Comparison of ENCODE assay signal across 8 cellular contexts in the genomic region with DNA sequence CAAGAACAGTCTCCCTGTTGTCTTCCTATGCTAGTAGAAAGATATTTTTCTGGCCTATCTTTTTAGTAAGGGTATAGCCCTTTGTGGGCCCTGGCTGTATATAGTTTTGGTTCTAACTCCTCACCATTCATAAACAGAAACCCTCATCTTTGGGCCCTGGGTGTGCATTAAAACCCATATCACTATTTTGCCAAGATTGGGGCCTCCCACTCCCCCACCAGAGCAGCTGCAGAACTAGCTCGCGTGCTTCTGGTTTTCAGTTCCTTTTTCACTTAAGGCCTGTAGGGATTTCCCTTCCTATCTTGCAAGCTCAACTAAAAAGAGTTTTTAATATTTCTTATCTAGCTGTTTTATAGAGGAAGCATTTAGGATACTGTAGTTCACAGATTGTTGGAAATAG.
DNase-seq lines count a peak whose midpoint lies in the region; ATAC-seq, FAIRE-seq and TF ChIP-seq lines count a peak whose summit lies in the region.

No MANE protein-coding gene starts in this region.

- H3K27me3 ChIP-seq in MM.1S (replicated peaks; ENCODE audit: insufficient read depth, low read length) (no peaks in the 10 kb centered on the region), H9 (ENCODE audit: insufficient read depth, low read length) (no peaks in the 10 kb centered on the region)

- H3K4me3 Mint-ChIP-seq in H9: no peak overlapping the region

- H3K27me3 Mint-ChIP-seq in H9 (ENCODE audit: low read depth): no peaks in the 10 kb centered on the region

- no peak overlapping the region for H4K5ac ChIP-seq in H9 (ENCODE audit: insufficient read length, low read depth, low read length)

- H3K23ac ChIP-seq in H9 (ENCODE audit: insufficient read length, low read depth, low read length): no peak overlapping the region

- no peak overlapping the region for H2BK120ac ChIP-seq in H9 (ENCODE audit: low read depth, low read length, poor library complexity, severe bottlenecking)

- no peaks in the 10 kb centered on the region; a peak in 1 of 7 replicates for H3K36me3 Mint-ChIP-seq in H9 (ENCODE audit: insufficient read depth in 1 of 3, low read depth in 3 of 3)

- peak overlapping the region; percentile 73 for H3K4me2 ChIP-seq in MM.1S (ENCODE audit: low read depth, low read length)
- H3K4me2 ChIP-seq in H9 (ENCODE audit: insufficient read depth, insufficient read length, low read length): no peak overlapping the region

- no peaks in the 10 kb centered on the region for H4K20me1 ChIP-seq in MM.1S (ENCODE audit: insufficient read depth, low read length)
- no peaks in the 10 kb centered on the region for H4K20me1 ChIP-seq in H9 (ENCODE audit: control insufficient read depth, insufficient read depth, insufficient read length)

- H3K79me2 ChIP-seq in MM.1S (ENCODE audit: low read length): no peaks in the 10 kb centered on the region
- no peaks in the 10 kb centered on the region for H3K79me2 ChIP-seq in H9 (ENCODE audit: insufficient read depth, low read length)

- H3K56ac ChIP-seq in H9 (ENCODE audit: insufficient read length, low read depth, low read length): no peak overlapping the region

- no peak overlapping the region for H3K14ac ChIP-seq in H9 (ENCODE audit: insufficient read depth, low read length)

- no peak overlapping the region for H3K4ac ChIP-seq in H9 (ENCODE audit: low read depth, low read length)

- intact Hi-C loops in mucosa of descending colon (cut with DNase I, micrococcal nuclease): no loop called here

- H3K27ac Mint-ChIP-seq in H9: no peak overlapping the region

- H3K36me3 ChIP-seq in MM.1S (replicated peaks; ENCODE audit: insufficient read depth, low read length) (0 out of 2 replicates have a peak, but pooled peaks cover 3% of the 10 kb centered on the region), mucosa of descending colon (ENCODE audit: low read depth) (no peaks in the 10 kb centered on the region)

- no peak overlapping the region for H2BK12ac ChIP-seq in H9 (ENCODE audit: insufficient read length, low read depth, low read length)

- no peak overlapping the region for H4K8ac ChIP-seq in H9 (replicated peaks; ENCODE audit: insufficient read length, low read depth, low read length)

- no peak for FAIRE-seq in frontal cortex (lab: Jason Lieb, UNC)

- no peak overlapping the region for H2BK20ac ChIP-seq in H9 (ENCODE audit: low read depth, low read length, poor library complexity, severe bottlenecking)

- peaks cover 35% of the 10 kb centered on the region for H3F3A ChIP-seq in MM.1S (ENCODE audit: insufficient read depth, low read length)

- H3K9me3 ChIP-seq in MM.1S (replicated peaks; ENCODE audit: insufficient read depth, low read length) (no peaks in the 10 kb centered on the region), mucosa of descending colon (no peaks in the 10 kb centered on the region), H9 (ENCODE audit: control insufficient read depth, low read depth, low read length) (no peaks in the 10 kb centered on the region)

- H4K91ac ChIP-seq in H9 (ENCODE audit: insufficient read length, low read depth, low read length): no peak overlapping the region

- WGBS in H9 (ENCODE audit: extremely low coverage, insufficient read length, low lambda C conversion rate): no CpG with 5 or more reads among the region's 2 CpGs

- no peak overlapping the region for H3T11ph ChIP-seq in H9 (ENCODE audit: low read length)

- H3K4me1 ChIP-seq in MM.1S (ENCODE audit: low read length) (peaks cover 62% of the 10 kb centered on the region), mucosa of descending colon (ENCODE audit: low read depth) (peaks cover 2% of the 10 kb centered on the region), H9 (ENCODE audit: insufficient read depth, low read length) (no peaks in the 10 kb centered on the region)

- DNase-seq in MM.1S (peak; percentile 97), mucosa of descending colon (peak in 1 of 3 donors; percentile 40), LoVo (ENCODE audit: low spot score) (no peak), HUDEP-2 (lab: John Stamatoyannopoulos, UW; ENCODE audit: unreplicated experiment in 76 of 76) (no peak), H9 (no peak), frontal cortex (ENCODE audit: low spot score in 2 of 2) (no peak)

- H3K9ac ChIP-seq in MM.1S (ENCODE audit: low read length) (peak overlapping the region; percentile 56), H9 (ENCODE audit: extremely low read depth, insufficient read length, low read length) (no peak overlapping the region)

- TF ChIP-seq CTCF in MM.1S (IDR thresholded peaks at IDR 0.05; ENCODE audit: low read length) (no peak), mucosa of descending colon (IDR thresholded peaks at IDR 0.05) (no peak), H9 (conservative IDR thresholded peaks at IDR 0.05) (no peak)

- H2BK15ac ChIP-seq in H9 (ENCODE audit: low read depth, low read length): no peak overlapping the region

- H3K9me3 Mint-ChIP-seq in H9: no peaks in the 10 kb centered on the region

- H3K4me3 ChIP-seq in MM.1S (ENCODE audit: low read length): peak overlapping the region; percentile 13; the same call in 1 of the 2 replicates
- H3K4me3 ChIP-seq in mucosa of descending colon: no peak overlapping the region

- H2BK5ac ChIP-seq in H9 (ENCODE audit: insufficient read length, low read length): no peak overlapping the region

- no peak overlapping the region for H3K18ac ChIP-seq in H9 (ENCODE audit: insufficient read length, low read depth, low read length)

- ATAC-seq in GM18870 (IDR thresholded peaks at IDR 0.05; ENCODE audit: unreplicated experiment) (peak; percentile 75), GM21786 (IDR thresholded peaks at IDR 0.05; ENCODE audit: unreplicated experiment) (peak; percentile 79), mucosa of descending colon (peak; percentile 40)

- no peak overlapping the region; the same call in 1 of the 2 replicates for H2AFZ ChIP-seq in MM.1S (ENCODE audit: low read length)
- no peak overlapping the region for H2AFZ ChIP-seq in H9 (ENCODE audit: low read length)

- peaks cover 2% of the 10 kb centered on the region in 2 experiments; a peak in 1 of 4 replicates for H3K4me1 Mint-ChIP-seq in H9

- H3K23me2 ChIP-seq in H9 (ENCODE audit: insufficient read length, low read depth, low read length, poor library complexity, severe bottlenecking): no peaks in the 10 kb centered on the region

- no peaks in the 10 kb centered on the region for H3K79me1 ChIP-seq in H9 (ENCODE audit: insufficient read depth, low read depth, low read length, poor library complexity, severe bottlenecking)

- no peak overlapping the region for H2AK5ac ChIP-seq in H9 (ENCODE audit: insufficient read length, low read length)

- no peaks in the 10 kb centered on the region for H3K9me2 ChIP-seq in MM.1S (replicated peaks; ENCODE audit: insufficient read depth, low read length)

- H3K27ac ChIP-seq in MM.1S (ENCODE audit: low read length) (peak overlapping the region; percentile 88), H9 (ENCODE audit: insufficient read length, low read depth, low read length) (no peak overlapping the region)
